36 cellular contexts compared by ENCODE assay signal in genomic region chr21:26653431-26653830, GRCh38.
"Had no signal": no experiment of that assay in that cellular context is flagged by ENCODE, and none has a peak within 500 bp of the region (broad histone marks: within the 10 kb centered on the region; RNA-seq: fewer than 3 reads in every experiment).

No MANE protein-coding gene starts in this region.

- H3K4me3 Mint-ChIP-seq: activated CD4-positive, alpha-beta memory T cell treated with anti-CD3 and anti-CD28 coated beads, Interleukin-2, amount 10 ng/mL, durations not matched to agents 7 days and 5 days; activated CD4-positive, alpha-beta T cell treated with anti-CD3 and anti-CD28 coated beads for 36 hours; activated CD4-positive, alpha-beta T cell treated with anti-CD3 and anti-CD28 coated beads, Interleukin-2, amount 10 ng/mL, durations not matched to agents 7 days and 5 days; activated CD8-positive, alpha-beta memory T cell treated with anti-CD3 and anti-CD28 coated beads, Interleukin-2, amount 10 ng/mL, durations not matched to agents 7 days and 5 days; activated CD8-positive, alpha-beta T cell treated with anti-CD3 and anti-CD28 coated beads, Interleukin-2, amount 10 ng/mL, durations not matched to agents 7 days and 5 days; activated naive CD4-positive, alpha-beta T cell treated with anti-CD3 and anti-CD28 coated beads, Interleukin-2, amount 10 ng/mL, durations not matched to agents 7 days and 5 days; activated naive CD4-positive, alpha-beta T cell treated with anti-CD3 and anti-CD28 coated beads, Interleukin-2, amount 50 U/mL, for 24 hours; activated naive CD8-positive, alpha-beta T cell; activated naive CD8-positive, alpha-beta T cell treated with anti-CD3 and anti-CD28 coated beads, Interleukin-2, amount 10 ng/mL, durations not matched to agents 7 days and 5 days; activated naive CD8-positive, alpha-beta T cell treated with anti-CD3 and anti-CD28 coated beads, Interleukin-2, amount 50 U/mL, for 24 hours; activated T-cell treated with anti-CD3 and anti-CD28 coated beads, Interleukin-2, amount 50 U/mL, for 24 hours; T-helper 1 cell treated with Interleukin-12 subunit alpha and Interleukin-12 subunit beta and Interleukin-4 antibody, amounts not matched to agents 30 μg/mL and 1 μg/mL, for 36 hours; T-helper 2 cell treated with Interferon-gamma antibody and Interleukin-4, amounts not matched to agents 5 μg/mL and 100 μg/mL, for 36 hours; WTC11 had no signal

- H3K27me3 Mint-ChIP-seq: activated CD4-positive, alpha-beta memory T cell treated with anti-CD3 and anti-CD28 coated beads, Interleukin-2, amount 10 ng/mL, durations not matched to agents 7 days and 5 days; activated CD4-positive, alpha-beta T cell treated with anti-CD3 and anti-CD28 coated beads for 36 hours; activated CD4-positive, alpha-beta T cell treated with anti-CD3 and anti-CD28 coated beads, Interleukin-2, amount 10 ng/mL, durations not matched to agents 7 days and 5 days; activated CD8-positive, alpha-beta memory T cell treated with anti-CD3 and anti-CD28 coated beads, Interleukin-2, amount 10 ng/mL, durations not matched to agents 7 days and 5 days; activated naive CD4-positive, alpha-beta T cell treated with anti-CD3 and anti-CD28 coated beads, Interleukin-2, amount 10 ng/mL, durations not matched to agents 7 days and 5 days; activated naive CD8-positive, alpha-beta T cell treated with anti-CD3 and anti-CD28 coated beads, Interleukin-2, amount 50 U/mL, for 24 hours; activated T-cell treated with anti-CD3 and anti-CD28 coated beads, Interleukin-2, amount 50 U/mL, for 24 hours had no signal

- H3K27me3 ChIP-seq: body of pancreas, brain microvascular endothelial cell, breast epithelium had no signal

- H3K9me3 ChIP-seq: body of pancreas, breast epithelium had no signal

- H3K36me3 ChIP-seq: brain microvascular endothelial cell, breast epithelium had no signal

- H3K9me3 Mint-ChIP-seq: activated CD4-positive, alpha-beta memory T cell treated with anti-CD3 and anti-CD28 coated beads, Interleukin-2, amount 10 ng/mL, durations not matched to agents 7 days and 5 days; activated naive CD4-positive, alpha-beta T cell treated with anti-CD3 and anti-CD28 coated beads, Interleukin-2, amount 10 ng/mL, durations not matched to agents 7 days and 5 days; activated naive CD8-positive, alpha-beta T cell treated with anti-CD3 and anti-CD28 coated beads, Interleukin-2, amount 10 ng/mL, durations not matched to agents 7 days and 5 days; activated T-cell treated with anti-CD3 and anti-CD28 coated beads, Interleukin-2, amount 50 U/mL, for 24 hours; WTC11 had no signal

- H3K27ac ChIP-seq: body of pancreas, brain microvascular endothelial cell, breast epithelium, VCaP had no signal

- H3K36me3 Mint-ChIP-seq: activated CD8-positive, alpha-beta memory T cell treated with anti-CD3 and anti-CD28 coated beads, Interleukin-2, amount 10 ng/mL, durations not matched to agents 7 days and 5 days; activated naive CD4-positive, alpha-beta T cell treated with anti-CD3 and anti-CD28 coated beads, Interleukin-2, amount 10 ng/mL, durations not matched to agents 7 days and 5 days; activated naive CD4-positive, alpha-beta T cell treated with anti-CD3 and anti-CD28 coated beads, Interleukin-2, amount 50 U/mL, for 24 hours; activated naive CD8-positive, alpha-beta T cell; activated naive CD8-positive, alpha-beta T cell treated with anti-CD3 and anti-CD28 coated beads, Interleukin-2, amount 10 ng/mL, durations not matched to agents 7 days and 5 days; WTC11 had no signal

- DNase-seq: activated CD4-positive, alpha-beta memory T cell treated with anti-CD3 and anti-CD28 coated beads, Interleukin-2, amount 10 ng/mL, durations not matched to agents 7 days and 5 days; activated CD4-positive, alpha-beta T cell treated with anti-CD3 and anti-CD28 coated beads for 1 hour; activated CD4-positive, alpha-beta T cell treated with anti-CD3 and anti-CD28 coated beads for 36 hours; activated CD4-positive, alpha-beta T cell treated with anti-CD3 and anti-CD28 coated beads for 48 hours; activated CD4-positive, alpha-beta T cell treated with anti-CD3 and anti-CD28 coated beads, Interleukin-2, amount 10 ng/mL, durations not matched to agents 7 days and 5 days; activated CD4-positive, alpha-beta T cell treated with anti-CD3 and anti-CD28 coated beads, Interleukin-2, amount 50 U/mL, for 48 hours; activated CD4-positive, CD25-positive, alpha-beta regulatory T cell; activated CD8-positive, alpha-beta memory T cell treated with anti-CD3 and anti-CD28 coated beads for 24 hours; activated CD8-positive, alpha-beta memory T cell treated with anti-CD3 and anti-CD28 coated beads, Interleukin-2, amount 10 ng/mL, durations not matched to agents 7 days and 5 days; activated CD8-positive, alpha-beta memory T cell treated with anti-CD3 and anti-CD28 coated beads, Interleukin-2, amount 50 U/mL, for 48 hours; activated CD8-positive, alpha-beta T cell treated with anti-CD3 and anti-CD28 coated beads, Interleukin-2, amount 10 ng/mL, durations not matched to agents 7 days and 5 days; activated effector memory CD4-positive, alpha-beta T cell treated with Interleukin-2 at 50 U/mL for 16 hours; activated gamma-delta T cell; activated naive CD4-positive, alpha-beta T cell treated with anti-CD3 and anti-CD28 coated beads, Interleukin-2, amount 10 ng/mL, durations not matched to agents 7 days and 5 days; activated naive CD4-positive, alpha-beta T cell treated with Interleukin-2 at 50 U/mL for 16 hours; activated naive CD8-positive, alpha-beta T cell treated with anti-CD3 and anti-CD28 coated beads, Interleukin-2, amount 10 ng/mL, durations not matched to agents 7 days and 5 days; activated naive CD8-positive, alpha-beta T cell treated with anti-CD3 and anti-CD28 coated beads, Interleukin-2, amount 50 U/mL, for 24 hours; activated T-cell treated with anti-CD3 and anti-CD28 coated beads, Interleukin-2, amount 50 U/mL, for 24 hours; activated T-cell treated with anti-CD3 and anti-CD28 coated beads, Interleukin-2, amount 50 U/mL, for 48 hours; amniotic stem cell; aorta; brain microvascular endothelial cell; central memory CD4-positive, alpha-beta T cell; T-helper 1 cell; T-helper 2 cell; T-helper 9 cell had no signal

- ATAC-seq: activated CD4-positive, alpha-beta T cell treated with anti-CD3 and anti-CD28 coated beads for 36 hours; activated CD4-positive, CD25-positive, alpha-beta regulatory T cell treated with anti-CD3 and anti-CD28 coated beads, Interleukin-2, amount 50 U/mL, for 24 hours; activated CD8-positive, alpha-beta memory T cell treated with anti-CD3 and anti-CD28 coated beads, Interleukin-2, amount 10 ng/mL, durations not matched to agents 7 days and 5 days; activated CD8-positive, alpha-beta T cell treated with anti-CD3 and anti-CD28 coated beads, Interleukin-2, amount 10 ng/mL, durations not matched to agents 7 days and 5 days; activated naive CD8-positive, alpha-beta T cell treated with anti-CD3 and anti-CD28 coated beads, Interleukin-2, amount 50 U/mL, for 24 hours; body of pancreas; WTC11 had no signal

- H3K27ac Mint-ChIP-seq: activated CD4-positive, alpha-beta memory T cell treated with anti-CD3 and anti-CD28 coated beads, Interleukin-2, amount 10 ng/mL, durations not matched to agents 7 days and 5 days; activated CD4-positive, alpha-beta T cell treated with anti-CD3 and anti-CD28 coated beads for 36 hours; activated CD4-positive, alpha-beta T cell treated with anti-CD3 and anti-CD28 coated beads, Interleukin-2, amount 10 ng/mL, durations not matched to agents 7 days and 5 days; activated CD8-positive, alpha-beta memory T cell treated with anti-CD3 and anti-CD28 coated beads, Interleukin-2, amount 10 ng/mL, durations not matched to agents 7 days and 5 days; activated CD8-positive, alpha-beta T cell treated with anti-CD3 and anti-CD28 coated beads, Interleukin-2, amount 10 ng/mL, durations not matched to agents 7 days and 5 days; activated naive CD4-positive, alpha-beta T cell treated with anti-CD3 and anti-CD28 coated beads, Interleukin-2, amount 10 ng/mL, durations not matched to agents 7 days and 5 days; activated naive CD4-positive, alpha-beta T cell treated with anti-CD3 and anti-CD28 coated beads, Interleukin-2, amount 50 U/mL, for 24 hours; activated naive CD8-positive, alpha-beta T cell; activated naive CD8-positive, alpha-beta T cell treated with anti-CD3 and anti-CD28 coated beads, Interleukin-2, amount 10 ng/mL, durations not matched to agents 7 days and 5 days; activated naive CD8-positive, alpha-beta T cell treated with anti-CD3 and anti-CD28 coated beads, Interleukin-2, amount 50 U/mL, for 24 hours; activated T-cell treated with anti-CD3 and anti-CD28 coated beads, Interleukin-2, amount 50 U/mL, for 24 hours; activated T-helper 2 cell treated with anti-CD3 and anti-CD28 coated beads, Interferon-gamma antibody, Interleukin-2, Interleukin-4, amounts not matched to agents 10 μg/mL and 5 μg/mL and 100 μg/mL, durations not matched to agents 14 hours and 24 hours and 36 hours; T-helper 1 cell treated with Interleukin-12 subunit alpha and Interleukin-12 subunit beta and Interleukin-4 antibody, amounts not matched to agents 30 μg/mL and 1 μg/mL, for 36 hours; T-helper 2 cell treated with Interferon-gamma antibody and Interleukin-4, amounts not matched to agents 5 μg/mL and 100 μg/mL, for 36 hours; WTC11 had no signal

- H3K4me1 ChIP-seq: body of pancreas, breast epithelium had no signal

- H3K4me1 Mint-ChIP-seq: activated CD4-positive, alpha-beta memory T cell treated with anti-CD3 and anti-CD28 coated beads, Interleukin-2, amount 10 ng/mL, durations not matched to agents 7 days and 5 days; activated CD4-positive, alpha-beta T cell treated with anti-CD3 and anti-CD28 coated beads for 36 hours; activated CD4-positive, alpha-beta T cell treated with anti-CD3 and anti-CD28 coated beads, Interleukin-2, amount 10 ng/mL, durations not matched to agents 7 days and 5 days; activated CD8-positive, alpha-beta memory T cell treated with anti-CD3 and anti-CD28 coated beads, Interleukin-2, amount 10 ng/mL, durations not matched to agents 7 days and 5 days; activated naive CD4-positive, alpha-beta T cell treated with anti-CD3 and anti-CD28 coated beads, Interleukin-2, amount 10 ng/mL, durations not matched to agents 7 days and 5 days; activated naive CD4-positive, alpha-beta T cell treated with anti-CD3 and anti-CD28 coated beads, Interleukin-2, amount 50 U/mL, for 24 hours; activated naive CD8-positive, alpha-beta T cell treated with anti-CD3 and anti-CD28 coated beads, Interleukin-2, amount 10 ng/mL, durations not matched to agents 7 days and 5 days; activated naive CD8-positive, alpha-beta T cell treated with anti-CD3 and anti-CD28 coated beads, Interleukin-2, amount 50 U/mL, for 24 hours; WTC11 had no signal

- H3K4me3 ChIP-seq: body of pancreas, breast epithelium had no signal
